Comparison of ENCODE assay signal across 8 cellular contexts in the genomic region with DNA sequence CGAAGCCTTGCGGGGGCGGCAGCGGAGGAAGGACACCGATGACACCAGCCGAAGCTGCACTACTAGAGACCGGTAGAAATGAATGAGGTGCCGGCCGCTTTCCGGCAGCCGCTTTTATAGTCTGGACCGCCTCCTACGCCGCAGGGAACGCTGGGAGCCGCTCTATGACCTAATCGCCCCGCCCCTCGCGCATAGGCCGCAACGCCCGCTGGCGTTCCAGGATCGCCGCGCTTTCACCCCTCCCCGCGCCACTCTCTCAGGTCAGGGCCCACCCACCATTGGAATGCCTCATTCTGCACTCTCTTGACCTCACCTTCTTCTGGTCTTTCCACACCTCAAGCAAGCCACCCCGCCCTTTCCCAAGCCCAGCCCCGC. TPM values are rescaled to one million over a fixed set of nuclear protein-coding genes. Genes with fewer than 3 reads are reported as not detected.
DNase-seq lines count a peak whose midpoint lies in the region; ATAC-seq and TF ChIP-seq lines count a peak whose summit lies in the region.

Gene DDX5 (minus strand): TSS at position 89 of the 375 bp plus-strand sequence. CDS start 170 bp downstream, outside the sequence.

- TF ChIP-seq CTCF in GM06990 (IDR thresholded peaks at IDR 0.05; ENCODE audit: insufficient read depth, low read length, poor library complexity, severe bottlenecking) (no peak), glutamatergic neuron (IDR thresholded peaks at IDR 0.05; ENCODE audit: partially characterized antibody, unreplicated experiment) (no peak), osteoblast (IDR thresholded peaks at IDR 0.05; ENCODE audit: extremely low read depth, low read depth, low read length) (no peak), testis (IDR thresholded peaks at IDR 0.05) (peak in 1 of 3 experiments; percentile 6)

- peaks cover 29% of the 10 kb centered on the region for H3K27me3 Mint-ChIP-seq in glutamatergic neuron (ENCODE audit: unreplicated experiment)

- H3K9me3 Mint-ChIP-seq in activated naive CD4-positive, alpha-beta T cell treated with anti-CD3 and anti-CD28 coated beads, Interleukin-2, amount 50 U/mL, for 72 hours: no peaks in the 10 kb centered on the region
- peaks cover 29% of the 10 kb centered on the region for H3K9me3 Mint-ChIP-seq in glutamatergic neuron (ENCODE audit: unreplicated experiment)

- H3K4me3 ChIP-seq in GM06990 (replicated peaks; ENCODE audit: low read depth, low read length): peak within 1 kb of the TSS; percentile 100
- peak within 1 kb of the TSS; percentile 98 for H3K4me3 ChIP-seq in osteoblast (ENCODE audit: insufficient read depth, low read length)
- H3K4me3 ChIP-seq in testis: peak within 1 kb of the TSS; percentile 98

- H3K9me3 ChIP-seq in osteoblast (ENCODE audit: low read depth, low read length) (no peaks in the 10 kb centered on the region), testis (no peaks in the 10 kb centered on the region)

- TF ChIP-seq POLR2A in testis (IDR thresholded peaks at IDR 0.05): peak; percentile 81

- peak within 1 kb of the TSS; percentile 74 for H2AFZ ChIP-seq in osteoblast (ENCODE audit: low read length)

- peaks cover 58 to 70% of the 10 kb centered on the region in 2 donors for H3K36me3 Mint-ChIP-seq in activated naive CD4-positive, alpha-beta T cell treated with anti-CD3 and anti-CD28 coated beads, Interleukin-2, amount 50 U/mL, for 72 hours
- H3K36me3 Mint-ChIP-seq in glutamatergic neuron (ENCODE audit: unreplicated experiment): peaks cover 11% of the 10 kb centered on the region

- H3K79me2 ChIP-seq in osteoblast (ENCODE audit: insufficient read depth, low read length): peaks cover 86% of the 10 kb centered on the region

- peaks cover 65% of the 10 kb centered on the region for H4K20me1 ChIP-seq in osteoblast (ENCODE audit: insufficient read depth, low read length)

- peak within 1 kb of the TSS; percentile 100 for H3K27ac Mint-ChIP-seq in activated naive CD4-positive, alpha-beta T cell treated with anti-CD3 and anti-CD28 coated beads, Interleukin-2, amount 50 U/mL, for 72 hours
- H3K27ac Mint-ChIP-seq in glutamatergic neuron (ENCODE audit: unreplicated experiment): peak within 1 kb of the TSS; percentile 100

- DNase-seq in GM06990 (ENCODE audit: extremely low read depth, insufficient read length) (no peak), NCI-H1105 treated with DMSO at 0.1 percent for 48 hours (lab: John Stamatoyannopoulos, UW) (peak; percentile 95), SKM-1 treated with dmso at 0.1 percent for 144 hours (lab: John Stamatoyannopoulos, UW; ENCODE audit: unreplicated experiment) (peak; percentile 98), glutamatergic neuron (peak; percentile 97), osteoblast (ENCODE audit: insufficient read length, low spot score, missing footprints) (peak; percentile 95), testis (peak; percentile 98)
- DNase-seq in activated naive CD4-positive, alpha-beta T cell treated with anti-CD3 and anti-CD28 coated beads, Interleukin-2, amount 50 U/mL, for 72 hours (ENCODE audit: low spot score in 2 of 2): peak; percentile 95 to 99

- H3K4me1 ChIP-seq in osteoblast (ENCODE audit: insufficient read depth, low read length): peaks cover 44% of the 10 kb centered on the region
- H3K4me1 ChIP-seq in testis: peaks cover 14% of the 10 kb centered on the region

- H3K27ac ChIP-seq in osteoblast (ENCODE audit: low read depth, low read length): peak within 1 kb of the TSS; percentile 99
- H3K27ac ChIP-seq in testis: peak within 1 kb of the TSS; percentile 98 to 100

- H3K4me1 Mint-ChIP-seq in glutamatergic neuron (ENCODE audit: low read depth, unreplicated experiment): peaks cover 20% of the 10 kb centered on the region

- H3K36me3 ChIP-seq in GM06990 (ENCODE audit: control insufficient read depth, insufficient read depth, low read length): peaks cover 22% of the 10 kb centered on the region
- peaks cover 61% of the 10 kb centered on the region for H3K36me3 ChIP-seq in osteoblast (ENCODE audit: insufficient read depth, low read length)
- H3K36me3 ChIP-seq in testis (ENCODE audit: low read depth, missing control alignments): no peaks in the 10 kb centered on the region

- ATAC-seq in HG02588 (IDR thresholded peaks at IDR 0.05; ENCODE audit: unreplicated experiment): peak; percentile 51
- peak; percentile 73 to 78 for ATAC-seq in activated naive CD4-positive, alpha-beta T cell treated with anti-CD3 and anti-CD28 coated beads, Interleukin-2, amount 50 U/mL, for 72 hours

- intact Hi-C loops in testis (cut with DNase I; ENCODE audit: low total_unique reads): no loop called here

- peak within 1 kb of the TSS; percentile 100 for H3K4me3 Mint-ChIP-seq in glutamatergic neuron (ENCODE audit: unreplicated experiment)

- peak within 1 kb of the TSS; percentile 92 for H3K4me2 ChIP-seq in osteoblast (ENCODE audit: insufficient read depth, low read length)

- no peaks in the 10 kb centered on the region for H3K27me3 ChIP-seq in GM06990 (replicated peaks; ENCODE audit: control insufficient read depth, insufficient read depth, low read length)
- no peaks in the 10 kb centered on the region for H3K27me3 ChIP-seq in osteoblast (ENCODE audit: insufficient read depth, low read length)
- H3K27me3 ChIP-seq in testis: no peaks in the 10 kb centered on the region

- WGBS in testis, 2 donors: 0% methylated on average over 11 to 31 of the region's 31 CpGs

RNA-seq across cellular contexts. Expression of gene DDX5, which starts in this region (rescaled TPM):
- 100 to 1,000 TPM; 687 to 793 TPM for total RNA-seq in activated naive CD4-positive, alpha-beta T cell treated with anti-CD3 and anti-CD28 coated beads, Interleukin-2, amount 50 U/mL, for 72 hours
- total RNA-seq in glutamatergic neuron (ENCODE audit: unreplicated experiment) (1,273 TPM), osteoblast (291 and 309 TPM in 2 replicates), testis (100 to 1,000 TPM; 557 to 697 TPM)
- 516 TPM for polyA plus RNA-seq in testis (ENCODE audit: insufficient read depth, low read depth, low replicate concordance)
